Comparison of ENCODE assay signal across 10 cellular contexts in the genomic region with DNA sequence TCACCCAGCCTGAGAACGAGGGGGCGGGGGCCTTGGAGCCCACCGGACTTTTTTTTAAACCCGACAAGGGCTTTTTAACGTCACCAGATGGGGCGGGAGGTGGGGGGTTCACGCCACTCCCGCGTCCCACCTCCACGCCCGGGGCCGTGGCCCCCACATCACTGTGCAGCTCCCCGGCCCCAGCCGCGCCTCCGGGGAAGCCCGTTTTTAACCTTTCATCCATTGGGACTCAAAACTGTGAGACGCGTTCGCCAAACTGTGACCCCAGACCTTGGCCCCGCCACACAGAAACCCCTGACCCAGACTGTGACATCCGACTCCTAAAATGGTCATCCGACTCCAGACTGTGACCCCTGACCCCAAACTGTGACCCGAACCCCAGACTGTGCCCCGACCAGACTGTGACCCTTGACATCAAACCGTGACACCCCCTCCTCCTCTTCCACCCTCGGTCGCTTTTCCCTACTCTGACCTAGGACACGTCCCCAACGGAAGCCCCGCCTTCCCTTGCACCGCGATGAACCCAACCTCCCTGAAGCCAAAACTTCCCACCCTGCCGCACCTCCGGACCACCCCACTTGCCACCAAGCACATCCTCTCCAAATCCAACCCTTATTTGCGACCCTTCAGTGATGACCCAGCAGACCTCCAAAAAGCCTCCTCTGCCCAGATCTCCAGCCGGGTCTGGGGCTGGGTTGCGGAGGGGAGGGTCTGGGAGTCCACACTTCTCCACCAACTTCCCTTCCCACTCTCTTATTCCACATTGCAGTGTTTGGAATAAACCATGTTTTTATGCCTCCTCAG. TPM values are rescaled to one million over a fixed set of nuclear protein-coding genes. Genes with fewer than 3 reads are reported as not detected.
DNase-seq lines count a peak whose midpoint lies in the region; ATAC-seq and TF ChIP-seq lines count a peak whose summit lies in the region.
"Had no signal": no experiment of that assay in that cellular context is flagged by ENCODE, and none has a peak within 500 bp of the region (broad histone marks: within the 10 kb centered on the region; RNA-seq: fewer than 3 reads in every experiment).

No MANE protein-coding gene starts in this region.

- H3K36me3 Mint-ChIP-seq in WTC11 (peaks cover 25% of the 10 kb centered on the region), type B pancreatic cell (peaks cover 7% of the 10 kb centered on the region)

- no peak for TF ChIP-seq CTCF in heart left ventricle (IDR thresholded peaks at IDR 0.05)
- TF ChIP-seq CTCF in WTC11 (IDR thresholded peaks at IDR 0.05), result no peak
- TF ChIP-seq CTCF in type B pancreatic cell (conservative IDR thresholded peaks at IDR 0.05), result no peak

- POLR2A ChIA-PET in WTC11 (lab: Charles Lee), result interaction anchor here (0.6 to 1.2 kb wide), 3 partner anchors 11 to 53 kb away, joined by 3 read pairs; a partner anchor contains a TSS

- H3K9me3 ChIP-seq in heart left ventricle, result no peaks in the 10 kb centered on the region
- no peaks in the 10 kb centered on the region for H3K9me3 ChIP-seq in iPS-20b (ENCODE audit: insufficient read depth, low read depth, low read length)
- H3K9me3 ChIP-seq: pancreas had no signal

- peak overlapping the region in 11 of 12 donors; percentile 12 to 98 (median 91) for H3K4me3 ChIP-seq in heart left ventricle
- H3K4me3 ChIP-seq in iPS-20b (ENCODE audit: low read length), result peak overlapping the region; percentile 94

- H3K27ac Mint-ChIP-seq in WTC11, result peak overlapping the region; percentile 99
- peak overlapping the region; percentile 95 for H3K27ac Mint-ChIP-seq in type B pancreatic cell

- H3K27ac ChIP-seq in heart left ventricle (peak overlapping the region in 10 of 12 donors; percentile 75 to 94 (median 88)), iPS-20b (ENCODE audit: low read length) (no peak overlapping the region)

- H3K9ac ChIP-seq in iPS-20b (ENCODE audit: low read depth, low read length), result peak overlapping the region; percentile 94; the same call in 1 of the 2 replicates

- ATAC-seq in heart left ventricle (no peak), left ventricle myocardium superior (no peak), WTC11 (no peak), GM21447 (IDR thresholded peaks at IDR 0.05; ENCODE audit: unreplicated experiment) (no peak), GM19452 (IDR thresholded peaks at IDR 0.05; ENCODE audit: unreplicated experiment) (no peak)

- H3K4me1 Mint-ChIP-seq in WTC11 (peaks cover 18% of the 10 kb centered on the region), type B pancreatic cell (ENCODE audit: unreplicated experiment) (peaks cover 10% of the 10 kb centered on the region)

- H3K36me3 ChIP-seq in heart left ventricle (peaks cover 0 to 24% (median 21%) of the 10 kb centered on the region in 9 donors), iPS-20b (ENCODE audit: insufficient read depth, low read depth, low read length) (peaks cover 22% of the 10 kb centered on the region)

- peaks cover 0 to 27% (median 19%) of the 10 kb centered on the region in 12 donors for H3K4me1 ChIP-seq in heart left ventricle
- H3K4me1 ChIP-seq in iPS-20b (ENCODE audit: insufficient read depth, low read length), result peaks cover 8% of the 10 kb centered on the region; the same call in 1 of the 2 replicates

- peaks cover 4 to 30% (median 15%) of the 10 kb centered on the region in 9 donors for H3K27me3 ChIP-seq in heart left ventricle
- H3K27me3 ChIP-seq in iPS-20b (ENCODE audit: insufficient read depth, low read length), result peaks cover 41% of the 10 kb centered on the region
- H3K27me3 ChIP-seq: pancreas had no signal

- CTCF ChIA-PET in WTC11 (lab: Charles Lee), result interaction anchor here (0.7 to 4.3 kb wide), 12 partner anchors 22 to 126 kb away, joined by 3 to 41 read pairs (median 4); a partner anchor contains a TSS

- 18 to 25% (median 21%) methylated on average over 33 to 38 of the region's 38 CpGs for WGBS in heart left ventricle, 4 donors

- H3K4me3 Mint-ChIP-seq in WTC11 (peak overlapping the region; percentile 93), type B pancreatic cell (peak overlapping the region; percentile 89)

- DNase-seq in heart left ventricle (no peak), left ventricle myocardium superior (no peak), WTC11 (ENCODE audit: low spot score) (no peak), type B pancreatic cell (ENCODE audit: extremely low spot score, unreplicated experiment) (no peak)
- no peak for DNase-seq in stimulated activated CD4-positive, alpha-beta T cell treated with anti-CD3 and anti-CD28 coated beads, Interleukin-2, amount 100 ng/mL, for 24 hours
- DNase-seq: activated CD4-positive, alpha-beta T cell treated with anti-CD3 and anti-CD28 coated beads, Interleukin-2, amount 50 U/mL, for 1 hour had no signal

- TF ChIP-seq POLR2A in heart left ventricle (IDR thresholded peaks at IDR 0.05), result no peak

- intact Hi-C loops in heart left ventricle (cut with DNase I), result loop anchor here in 2 of 10 donors (2.0 kb wide), 2 partner anchors 26 to 54 kb away; a partner anchor contains a TSS
- intact Hi-C loops in left ventricle myocardium superior (cut with micrococcal nuclease), result no loop called here

- peaks cover 19% of the 10 kb centered on the region for H3K27me3 Mint-ChIP-seq in WTC11 (ENCODE audit: low read depth)
- H3K27me3 Mint-ChIP-seq in type B pancreatic cell, result no peaks in the 10 kb centered on the region

- H3K9me3 Mint-ChIP-seq in WTC11 (no peaks in the 10 kb centered on the region), type B pancreatic cell (no peaks in the 10 kb centered on the region)

TF ChIP-seq in WTC11, 78 proteins besides CTCF, POLR2A, EP300 and RAD21 (continues in another document):
- TF ChIP-seq ESRRA (CRISPR knock-in tag; IDR thresholded peaks at IDR 0.05; ENCODE audit: borderline replicate concordance) (no peak), FOXK1 (CRISPR knock-in tag; IDR thresholded peaks at IDR 0.05) (no peak), ZNF416 (CRISPR knock-in tag; IDR thresholded peaks at IDR 0.05) (no peak), NFATC4 (CRISPR knock-in tag; IDR thresholded peaks at IDR 0.05) (no peak), TEAD1 (CRISPR knock-in tag; IDR thresholded peaks at IDR 0.05) (no peak), NFYB (CRISPR knock-in tag; conservative IDR thresholded peaks at IDR 0.05; ENCODE audit: low read depth) (no peak), ZNF263 (CRISPR knock-in tag; IDR thresholded peaks at IDR 0.05; ENCODE audit: low read depth) (no peak), ZNF317 (CRISPR knock-in tag; IDR thresholded peaks at IDR 0.05; ENCODE audit: borderline replicate concordance, low read depth) (no peak), ELF4 (CRISPR knock-in tag; IDR thresholded peaks at IDR 0.05; ENCODE audit: low read depth) (no peak), NR1H2 (CRISPR knock-in tag; IDR thresholded peaks at IDR 0.05) (no peak), TEAD4 (CRISPR knock-in tag; IDR thresholded peaks at IDR 0.05) (no peak)
- TF ChIP-seq, protein P1, sequence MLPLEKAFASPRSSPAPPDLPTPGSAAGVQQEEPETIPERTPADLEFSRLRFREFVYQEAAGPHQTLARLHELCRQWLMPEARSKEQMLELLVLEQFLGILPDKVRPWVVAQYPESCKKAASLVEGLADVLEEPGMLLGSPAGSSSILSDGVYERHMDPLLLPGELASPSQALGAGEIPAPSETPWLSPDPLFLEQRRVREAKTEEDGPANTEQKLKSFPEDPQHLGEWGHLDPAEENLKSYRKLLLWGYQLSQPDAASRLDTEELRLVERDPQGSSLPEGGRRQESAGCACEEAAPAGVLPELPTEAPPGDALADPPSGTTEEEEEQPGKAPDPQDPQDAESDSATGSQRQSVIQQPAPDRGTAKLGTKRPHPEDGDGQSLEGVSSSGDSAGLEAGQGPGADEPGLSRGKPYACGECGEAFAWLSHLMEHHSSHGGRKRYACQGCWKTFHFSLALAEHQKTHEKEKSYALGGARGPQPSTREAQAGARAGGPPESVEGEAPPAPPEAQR (CRISPR knock-in tag; IDR thresholded peaks at IDR 0.05), result no peak
- TF ChIP-seq, protein P2, sequence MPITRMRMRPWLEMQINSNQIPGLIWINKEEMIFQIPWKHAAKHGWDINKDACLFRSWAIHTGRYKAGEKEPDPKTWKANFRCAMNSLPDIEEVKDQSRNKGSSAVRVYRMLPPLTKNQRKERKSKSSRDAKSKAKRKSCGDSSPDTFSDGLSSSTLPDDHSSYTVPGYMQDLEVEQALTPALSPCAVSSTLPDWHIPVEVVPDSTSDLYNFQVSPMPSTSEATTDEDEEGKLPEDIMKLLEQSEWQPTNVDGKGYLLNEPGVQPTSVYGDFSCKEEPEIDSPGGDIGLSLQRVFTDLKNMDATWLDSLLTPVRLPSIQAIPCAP (CRISPR knock-in tag; IDR thresholded peaks at IDR 0.05), result no peak

RNA-seq across cellular contexts. Expression of a gene that starts 1.5 kb away (rescaled TPM):
- total RNA-seq in heart left ventricle (10 to 100 TPM; 13.9 to 24.7 (median 19.0) TPM), left ventricle myocardium superior (15.7 TPM), WTC11 (2021) (59.8 to 67.2 TPM (median 61.6 TPM) in 3 replicates), type B pancreatic cell (ENCODE audit: low replicate concordance) (37.2 and 44.0 TPM in 2 replicates)
- 10 to 100 TPM in 1 of 2 donors, 1 to 10 TPM in 1; 5.1 to 35.4 TPM for polyA plus RNA-seq in heart left ventricle

RNA-seq across cellular contexts. Expression of a gene that starts 11.0 kb away (rescaled TPM):
- 1 to 10 TPM in 1 of 9 donors, under 1 TPM in 8; 0.20 to 2.0 (median 0.40) TPM for total RNA-seq in heart left ventricle
- polyA plus RNA-seq in heart left ventricle, result under 1 TPM; 0.23 to 0.83 TPM
- 0.35 TPM for total RNA-seq in left ventricle myocardium superior
- total RNA-seq in WTC11 (2021), result 1.1 to 1.4 TPM (median 1.1 TPM) in 3 replicates
- 1.8 TPM in 2 replicates for total RNA-seq in type B pancreatic cell (ENCODE audit: low replicate concordance)

RNA-seq across cellular contexts. Expression of a gene that starts 24.8 kb away (rescaled TPM):
- total RNA-seq in heart left ventricle, result 10 to 100 TPM; 12.3 to 47.3 (median 31.0) TPM
- polyA plus RNA-seq in heart left ventricle, result 10 to 100 TPM; 21.0 to 55.3 TPM
- total RNA-seq in left ventricle myocardium superior, result 33.4 TPM
- total RNA-seq in WTC11 (2021), result 70.4 to 72.6 TPM (median 71.9 TPM) in 3 replicates
- total RNA-seq in type B pancreatic cell (ENCODE audit: low replicate concordance), result 115 and 139 TPM in 2 replicates

RNA-seq across cellular contexts. Expression of a gene that starts 50.9 kb away (rescaled TPM):
- total RNA-seq in heart left ventricle (1 to 10 TPM in 1 of 9 donors, under 1 TPM in 8; 0.14 to 1.6 (median 0.19) TPM), left ventricle myocardium superior (0.17 TPM), WTC11 (2021) (23.0 to 27.8 TPM (median 25.3 TPM) in 3 replicates), type B pancreatic cell (ENCODE audit: low replicate concordance) (0.45 and 0.58 TPM in 2 replicates)
- polyA plus RNA-seq in heart left ventricle, result under 1 TPM; 0.15 to 0.25 TPM

RNA-seq across cellular contexts. Expression of a gene that starts 53.0 kb away (rescaled TPM):
- total RNA-seq in heart left ventricle, result 100 to 1,000 TPM in 1 of 9 donors, 10 to 100 TPM in 8; 64.5 to 109 (median 79.1) TPM
- polyA plus RNA-seq in heart left ventricle, result 100 to 1,000 TPM in 1 of 2 donors, 10 to 100 TPM in 1; 60.0 to 113 TPM
- 79.4 TPM for total RNA-seq in left ventricle myocardium superior
- 207 to 226 TPM (median 223 TPM) in 3 replicates for total RNA-seq in WTC11 (2021)
- 227 and 245 TPM in 2 replicates for total RNA-seq in type B pancreatic cell (ENCODE audit: low replicate concordance)
